Comparison of ENCODE assay signal across 8 cellular contexts in the genomic region with DNA sequence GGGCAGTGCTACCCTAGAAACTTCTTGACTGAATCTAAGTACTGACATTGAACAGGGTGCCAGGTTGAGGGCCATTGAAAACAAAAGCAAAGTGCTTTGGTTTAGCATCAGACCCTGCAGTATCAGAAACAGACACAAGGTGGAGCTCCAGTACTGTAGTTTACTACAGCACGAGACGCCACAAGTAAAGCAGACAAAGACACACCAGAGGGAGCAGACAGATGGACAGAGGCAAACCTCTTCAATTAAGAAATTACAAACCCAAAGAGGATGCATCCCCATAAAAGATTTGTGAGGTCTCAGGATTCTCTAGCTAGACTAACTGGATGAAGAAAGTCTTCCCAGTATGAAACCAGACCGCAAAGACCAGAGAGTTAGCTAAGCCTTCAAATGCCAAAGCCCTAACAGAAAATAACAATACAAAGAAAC. TPM values are rescaled to one million over a fixed set of nuclear protein-coding genes. Genes with fewer than 3 reads are reported as not detected.
DNase-seq lines count a peak whose midpoint lies in the region; ATAC-seq and TF ChIP-seq lines count a peak whose summit lies in the region.

No MANE protein-coding gene starts in this region.

- H3K56ac ChIP-seq in IMR-90 (ENCODE audit: extremely low read depth, insufficient read depth, low read length), result no peak overlapping the region

- H2AK5ac ChIP-seq in IMR-90 (ENCODE audit: low read depth, low read length), result no peak overlapping the region

- H3K9ac ChIP-seq in IMR-90 (ENCODE audit: low read depth, low read length), result no peak overlapping the region
- no peak overlapping the region for H3K9ac ChIP-seq in PC-3 (ENCODE audit: low read length)
- no peak overlapping the region for H3K9ac ChIP-seq in neural cell (ENCODE audit: low read length)

- H3K23ac ChIP-seq in IMR-90 (ENCODE audit: low read depth, low read length), result no peak overlapping the region

- H3K27ac ChIP-seq in DOHH2 (ENCODE audit: low read depth, low read length), result no peak overlapping the region
- no peak overlapping the region for H3K27ac ChIP-seq in IMR-90 (ENCODE audit: insufficient read depth, low read length)
- no peak overlapping the region for H3K27ac ChIP-seq in PC-3 (ENCODE audit: low read length)
- H3K27ac ChIP-seq in neural cell (ENCODE audit: low read length), result no peak overlapping the region

- H4K20me1 ChIP-seq in DOHH2 (ENCODE audit: control insufficient read depth, insufficient read depth, low read depth, low read length), result peaks cover 26% of the 10 kb centered on the region
- peaks cover 34% of the 10 kb centered on the region for H4K20me1 ChIP-seq in IMR-90 (ENCODE audit: insufficient read depth, low read length)
- H4K20me1 ChIP-seq in PC-3 (ENCODE audit: low read length), result peaks cover 19% of the 10 kb centered on the region; the same call in 1 of the 2 replicates
- peaks cover 3% of the 10 kb centered on the region for H4K20me1 ChIP-seq in neural cell (ENCODE audit: insufficient read depth)

- no peak overlapping the region for H4K91ac ChIP-seq in IMR-90 (ENCODE audit: insufficient read depth, low read depth, low read length)

- peaks cover 43% of the 10 kb centered on the region for H3K36me3 ChIP-seq in DOHH2 (ENCODE audit: control insufficient read depth, low read length)
- peaks cover 2% of the 10 kb centered on the region; the same call in 1 of the 2 replicates for H3K36me3 ChIP-seq in IMR-90 (ENCODE audit: control insufficient read depth, insufficient read depth, low read length)
- peaks cover 11% of the 10 kb centered on the region; the same call in 1 of the 2 replicates for H3K36me3 ChIP-seq in PC-3 (ENCODE audit: low read depth, low read length)
- no peaks in the 10 kb centered on the region for H3K36me3 ChIP-seq in neural cell (ENCODE audit: insufficient read depth, low read length)

- no peaks in the 10 kb centered on the region for H3K9me3 ChIP-seq in DOHH2 (ENCODE audit: control insufficient read depth, insufficient read depth, low read length)
- H3K9me3 ChIP-seq in IMR-90 (ENCODE audit: control insufficient read depth, insufficient read depth, low read length), result no peaks in the 10 kb centered on the region
- H3K9me3 ChIP-seq in PC-3 (ENCODE audit: low read length), result no peaks in the 10 kb centered on the region
- no peaks in the 10 kb centered on the region for H3K9me3 ChIP-seq in neural cell (ENCODE audit: low read length)

- no peak overlapping the region for H3K18ac ChIP-seq in IMR-90 (ENCODE audit: low read depth, low read length)

- no peak overlapping the region for H4K8ac ChIP-seq in IMR-90 (ENCODE audit: low read depth in 2 of 2, low read length in 2 of 2)

- DNase-seq in IMR-90, result peak; percentile 82
- peak; percentile 95 for DNase-seq in PC-3
- DNase-seq in activated T-cell treated with anti-CD3 and anti-CD28 coated beads for 48 hours (ENCODE audit: low read depth), result peak; percentile 58
- DNase-seq in fibroblast of gingiva (ENCODE audit: low read depth), result peak; percentile 69
- DNase-seq in stromal cell of bone marrow (ENCODE audit: low read depth), result peak; percentile 55

- TF ChIP-seq CTCF in DOHH2 (IDR thresholded peaks at IDR 0.05; ENCODE audit: low read depth, low read length, poor library complexity, severe bottlenecking), result peak; percentile 95
- peak; percentile 93 for TF ChIP-seq CTCF in IMR-90 (conservative IDR thresholded peaks at IDR 0.05; ENCODE audit: low read depth, low read length)
- peak; percentile 95 for TF ChIP-seq CTCF in PC-3 (conservative IDR thresholded peaks at IDR 0.05; ENCODE audit: low read depth, low read length)
- peak; percentile 81 for TF ChIP-seq CTCF in neural cell (IDR thresholded peaks at IDR 0.05; ENCODE audit: poor library complexity, severe bottlenecking)

- H3K27me3 ChIP-seq in DOHH2 (ENCODE audit: control insufficient read depth, low read length) (no peaks in the 10 kb centered on the region), IMR-90 (ENCODE audit: control insufficient read depth, insufficient read depth, low read length) (no peaks in the 10 kb centered on the region), PC-3 (ENCODE audit: low read length) (no peaks in the 10 kb centered on the region), neural cell (ENCODE audit: insufficient read depth, low read depth, low read length) (no peaks in the 10 kb centered on the region)

- H3K4ac ChIP-seq in IMR-90 (ENCODE audit: low read depth, low read length), result no peak overlapping the region

- H2BK15ac ChIP-seq in IMR-90 (ENCODE audit: low read depth, low read length), result no peak overlapping the region

- no peak for TF ChIP-seq EP300 in neural cell (conservative IDR thresholded peaks at IDR 0.05; ENCODE audit: poor library complexity, severe bottlenecking)

- CTCF ChIA-PET in IMR-90 (lab: Yijun Ruan, JAX), result interaction anchor here (0.6 to 3.2 kb wide), 13 partner anchors 8 to 215 kb away, joined by 3 to 14 read pairs (median 4); no protein-coding TSS in a partner anchor
- CTCF ChIA-PET in PC-3 (lab: Charles Lee), result interaction anchor here (0.6 to 1.5 kb wide), 3 partner anchors 31 to 206 kb away, joined by 3 to 12 read pairs (median 7); no protein-coding TSS in a partner anchor

- H3K4me2 ChIP-seq in DOHH2 (ENCODE audit: low read length) (peak overlapping the region; percentile 31), IMR-90 (ENCODE audit: low read depth, low read length) (no peak overlapping the region), PC-3 (ENCODE audit: low read length) (no peak overlapping the region), neural cell (ENCODE audit: low read length) (no peak overlapping the region)

- H2BK5ac ChIP-seq in IMR-90 (ENCODE audit: low read depth, low read length, poor library complexity, severe bottlenecking), result no peak overlapping the region

- H3K4me1 ChIP-seq in DOHH2 (ENCODE audit: control insufficient read depth, low read length) (peaks cover 11% of the 10 kb centered on the region), IMR-90 (ENCODE audit: control insufficient read depth, insufficient read depth, low read length) (peaks cover under 1% of the 10 kb centered on the region; the same call in 1 of the 2 replicates), PC-3 (ENCODE audit: insufficient read depth, low read length) (no peaks in the 10 kb centered on the region)

- POLR2A ChIA-PET in IMR-90 (lab: Charles Lee; ENCODE audit: unreplicated experiment) (no interaction called here), PC-3 (lab: Charles Lee; ENCODE audit: unreplicated experiment) (no interaction called here)

- H4K5ac ChIP-seq in IMR-90 (ENCODE audit: low read depth, low read length), result no peak overlapping the region

- BruUV-seq in IMR-90 (replicated peaks; lab: Mats Ljungman, UMichigan), result no TSS peak
- BruUV-seq in PC-3 (replicated peaks; lab: Mats Ljungman, UMichigan), result no TSS peak

- no peak overlapping the region for H3K4me3 ChIP-seq in DOHH2 (ENCODE audit: low read length)
- H3K4me3 ChIP-seq in IMR-90 (ENCODE audit: insufficient read depth, low read depth, low read length), result no peak overlapping the region
- H3K4me3 ChIP-seq in PC-3 (ENCODE audit: low read length), result no peak overlapping the region
- no peak overlapping the region for H3K4me3 ChIP-seq in neural cell (ENCODE audit: low read length)

- peaks cover 15% of the 10 kb centered on the region; the same call in 1 of the 2 replicates for H3F3A ChIP-seq in DOHH2 (ENCODE audit: control insufficient read depth, insufficient read depth)
- no peaks in the 10 kb centered on the region for H3F3A ChIP-seq in PC-3 (ENCODE audit: low read length, unreplicated experiment)
- H3F3A ChIP-seq in neural cell (ENCODE audit: insufficient read depth, low read length, poor library complexity, severe bottlenecking), result no peaks in the 10 kb centered on the region

- H2BK120ac ChIP-seq in IMR-90 (ENCODE audit: low read depth, low read length), result no peak overlapping the region

- no peak for TF ChIP-seq POLR2A in IMR-90 (IDR thresholded peaks at IDR 0.05; ENCODE audit: low read depth, low read length)

- H2AK9ac ChIP-seq in IMR-90 (replicated peaks; ENCODE audit: low read depth, low read length, poor library complexity), result no peak overlapping the region

- intact Hi-C loops in IMR-90 (cut with micrococcal nuclease), result loop anchor here (1.0 to 2.0 kb wide), 3 partner anchors 135 to 209 kb away; partner anchors contain the start of gene NGLY1
- intact Hi-C loops in PC-3 (cut with micrococcal nuclease), result loop anchor here (1.0 to 2.0 kb wide), 6 partner anchors 15 to 314 kb away; no protein-coding TSS in a partner anchor

- H2AFZ ChIP-seq in IMR-90 (replicated peaks; ENCODE audit: low read length, poor library complexity) (no peak overlapping the region), PC-3 (ENCODE audit: low read length) (no peak overlapping the region), neural cell (ENCODE audit: low read depth, low read length) (no peak overlapping the region)

- ATAC-seq in GM21723 (IDR thresholded peaks at IDR 0.05; ENCODE audit: unreplicated experiment) (peak; percentile 97), IMR-90 (ENCODE audit: low read depth) (peak; percentile 98), PC-3 (peak; percentile 95)

- WGBS in IMR-90 (ENCODE audit: extremely low coverage in 2 of 2, insufficient read length in 1 of 2), 2 experiments, result no CpG with 5 or more reads among the region's 3 CpGs

- H3K9me2 ChIP-seq in DOHH2 (replicated peaks; ENCODE audit: control insufficient read depth, low read length) (no peaks in the 10 kb centered on the region), PC-3 (replicated peaks; ENCODE audit: low read length) (no peaks in the 10 kb centered on the region), neural cell (ENCODE audit: insufficient read depth, low read length) (no peaks in the 10 kb centered on the region)

- H2BK20ac ChIP-seq in IMR-90 (ENCODE audit: low read depth, low read length), result no peak overlapping the region

- peak; percentile 94 for TF ChIP-seq RAD21 in IMR-90 (IDR thresholded peaks at IDR 0.05; ENCODE audit: low read length)
- TF ChIP-seq RAD21 in neural cell (conservative IDR thresholded peaks at IDR 0.05), result peak; percentile 82

- dilution Hi-C loops in IMR-90 (cut with HindIII; ENCODE audit: low sequenced_read_pairs, unreplicated experiment), result no loop called here

- H3K9me1 ChIP-seq in IMR-90 (ENCODE audit: insufficient read depth, low read length), result no peaks in the 10 kb centered on the region

- H3K79me2 ChIP-seq in DOHH2 (ENCODE audit: control insufficient read depth, low read length) (peaks cover 95% of the 10 kb centered on the region), PC-3 (ENCODE audit: low read length) (peaks cover 73% of the 10 kb centered on the region), neural cell (replicated peaks; ENCODE audit: insufficient read depth, low read length) (peaks cover 82% of the 10 kb centered on the region)

- H3K14ac ChIP-seq in IMR-90 (replicated peaks; ENCODE audit: low read depth, low read length), result no peak overlapping the region

- peaks cover 19 to 41% of the 10 kb centered on the region in 2 experiments; a peak in 3 of 4 replicates for H3K79me1 ChIP-seq in IMR-90 (ENCODE audit: low read depth in 1 of 2, low read length in 2 of 2)

- in situ Hi-C loops in IMR-90 (cut with MboI; ENCODE audit: low sequenced_read_pairs), result loop anchor here (10.0 kb wide), 1 partner anchor 197 kb away; no protein-coding TSS in a partner anchor

RNA-seq across cellular contexts. Expression of gene TOP2B, which starts 16.6 kb away (rescaled TPM):
- total RNA-seq in IMR-90 (2012; rRNA removed) (53.4 and 115 TPM in 2 replicates), PC-3 (2014; rRNA removed) (79.0 and 107 TPM in 2 replicates)
- polyA plus RNA-seq in IMR-90 (2012; rRNA removed) (34.4 and 45.5 TPM in 2 replicates), neural cell (373 and 440 TPM in 2 replicates)
- 2.6 and 5.5 TPM in 2 replicates for polyA plus RNA-seq in IMR-90 (2012; cell fraction: cytosol; rRNA removed)
- 2.4 and 36.9 TPM in 2 replicates for polyA plus RNA-seq in IMR-90 (2012; cell fraction: nucleus; rRNA removed; ENCODE audit: low replicate concordance)
- 533 and 632 TPM in 2 replicates for polyA minus RNA-seq in neural cell
